Comparison of ENCODE assay signal across 20 cellular contexts in the genomic region with DNA sequence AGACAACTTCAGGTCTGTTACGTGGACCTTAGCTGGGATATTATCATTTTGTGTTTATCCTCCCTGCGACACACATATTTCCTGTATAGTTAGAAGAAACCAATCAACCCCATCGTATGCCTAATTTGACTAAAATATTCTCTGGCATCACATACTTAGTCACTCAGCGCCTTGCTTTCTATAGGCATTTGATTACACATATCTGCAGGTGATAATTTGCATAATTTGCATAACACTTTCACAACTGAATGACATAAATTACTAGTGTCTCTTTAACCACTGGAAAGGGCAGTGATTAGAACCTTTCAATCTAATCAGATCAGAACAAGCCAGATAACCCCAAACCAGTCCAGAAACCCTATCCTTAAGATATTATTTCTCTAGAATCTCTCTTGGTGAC.
"Had no signal": no experiment of that assay in that cellular context is flagged by ENCODE, and none has a peak within 500 bp of the region (broad histone marks: within the 10 kb centered on the region; RNA-seq: fewer than 3 reads in every experiment).

No MANE protein-coding gene starts in this region.

- H3K9me3 ChIP-seq: body of pancreas, heart left ventricle, neutrophil, ovary, psoas muscle, right atrium auricular region, spleen, thyroid gland, upper lobe of right lung had no signal

- H3K4me1 ChIP-seq: body of pancreas, heart left ventricle, psoas muscle, right atrium auricular region, spleen, thyroid gland, upper lobe of right lung had no signal

- H3K27me3 ChIP-seq: body of pancreas, cardiac muscle cell, heart left ventricle, neutrophil, ovary, right atrium auricular region, spleen, thyroid gland, upper lobe of right lung had no signal

- H3K36me3 ChIP-seq: cardiac muscle cell, heart left ventricle, neutrophil, ovary, right atrium auricular region, spleen, thyroid gland, upper lobe of right lung had no signal

- ATAC-seq: body of pancreas; heart left ventricle; left ventricle myocardium superior; natural killer cell treated with Interleukin-12 subunit alpha and Interleukin-12 subunit beta and Interleukin-15 and Interleukin-18, amount 100 ng/mL, for 72 hours; psoas muscle; upper lobe of right lung; WTC11 had no signal

- H3K27ac ChIP-seq: body of pancreas, cardiac muscle cell, heart left ventricle, neutrophil, ovary, psoas muscle, right atrium auricular region, spleen, thyroid gland, upper lobe of right lung had no signal

- DNase-seq: activated gamma-delta T cell treated with Interleukin-2 at 50 U/mL for 16 hours; activated T-cell treated with anti-CD3 and anti-CD28 coated beads, Interleukin-2, amount 50 U/mL, for 1 hour; anterior cingulate cortex; body of pancreas; cortex of kidney; endodermal cell; heart left ventricle; left ventricle myocardium superior; ovary; psoas muscle; spleen; stimulated activated CD4-positive, alpha-beta T cell treated with anti-CD3 and anti-CD28 coated beads, Interleukin-4, amount 100 ng/mL, for 1 hour; stimulated activated naive CD4-positive, alpha-beta T cell; thyroid gland; upper lobe of right lung had no signal

- H3K4me3 ChIP-seq: body of pancreas, cardiac muscle cell, heart left ventricle, ovary, psoas muscle, right atrium auricular region, spleen, thyroid gland, upper lobe of right lung had no signal
